In the genomic region with DNA sequence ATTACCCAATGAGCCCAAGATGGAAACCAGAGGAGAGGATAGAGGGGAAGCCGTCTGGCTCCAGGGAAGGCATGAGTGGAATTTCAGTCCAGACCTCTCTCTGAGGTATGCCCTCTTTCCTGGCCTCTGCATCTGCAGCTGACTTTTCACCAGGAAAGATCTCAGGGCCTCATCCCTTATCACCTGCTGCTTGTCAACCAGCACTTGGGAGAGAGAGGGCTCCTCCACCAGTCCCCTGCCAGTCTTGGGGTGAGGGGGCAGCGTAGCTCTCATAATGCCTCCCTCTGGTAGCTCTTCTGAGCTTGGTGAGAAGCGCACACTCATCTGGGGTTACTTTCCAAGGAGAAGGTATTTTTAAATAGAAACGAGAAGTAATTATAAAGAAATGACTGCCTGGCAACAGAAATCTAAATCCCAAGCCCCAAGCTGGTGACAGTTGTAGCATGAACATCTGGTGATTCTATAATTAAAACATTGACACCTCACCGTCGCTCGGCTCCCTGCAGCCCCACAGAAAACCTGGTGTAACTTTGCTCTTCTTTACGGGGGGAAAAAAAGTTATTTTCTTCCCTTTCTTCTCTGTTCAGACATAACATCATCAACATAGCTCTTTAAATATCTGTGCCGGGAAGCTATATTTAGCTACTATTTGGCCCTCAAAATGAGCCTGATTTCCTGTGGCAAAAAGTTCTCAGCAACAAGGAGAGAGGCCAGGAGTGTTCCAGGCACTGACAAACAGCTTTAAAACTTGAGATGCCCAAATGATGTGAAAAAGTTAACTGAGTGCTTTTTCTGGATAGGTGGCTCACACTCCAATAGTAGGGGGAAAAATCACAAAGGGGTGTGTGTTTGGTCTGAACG, we compare ENCODE assay signal across 1 cellular context.
TF ChIP-seq lines count a peak whose summit lies in the region.

No MANE protein-coding gene starts in this region.

TF ChIP-seq in liver, 16 proteins besides CTCF, POLR2A, EP300 and RAD21 (continued from another document):
- TF ChIP-seq, protein P1, sequence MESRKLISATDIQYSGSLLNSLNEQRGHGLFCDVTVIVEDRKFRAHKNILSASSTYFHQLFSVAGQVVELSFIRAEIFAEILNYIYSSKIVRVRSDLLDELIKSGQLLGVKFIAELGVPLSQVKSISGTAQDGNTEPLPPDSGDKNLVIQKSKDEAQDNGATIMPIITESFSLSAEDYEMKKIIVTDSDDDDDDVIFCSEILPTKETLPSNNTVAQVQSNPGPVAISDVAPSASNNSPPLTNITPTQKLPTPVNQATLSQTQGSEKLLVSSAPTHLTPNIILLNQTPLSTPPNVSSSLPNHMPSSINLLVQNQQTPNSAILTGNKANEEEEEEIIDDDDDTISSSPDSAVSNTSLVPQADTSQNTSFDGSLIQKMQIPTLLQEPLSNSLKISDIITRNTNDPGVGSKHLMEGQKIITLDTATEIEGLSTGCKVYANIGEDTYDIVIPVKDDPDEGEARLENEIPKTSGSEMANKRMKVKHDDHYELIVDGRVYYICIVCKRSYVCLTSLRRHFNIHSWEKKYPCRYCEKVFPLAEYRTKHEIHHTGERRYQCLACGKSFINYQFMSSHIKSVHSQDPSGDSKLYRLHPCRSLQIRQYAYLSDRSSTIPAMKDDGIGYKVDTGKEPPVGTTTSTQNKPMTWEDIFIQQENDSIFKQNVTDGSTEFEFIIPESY (IDR thresholded peaks at IDR 0.05): no peak
- no peak for TF ChIP-seq JUND (IDR thresholded peaks at IDR 0.05)
- TF ChIP-seq, protein P2, sequence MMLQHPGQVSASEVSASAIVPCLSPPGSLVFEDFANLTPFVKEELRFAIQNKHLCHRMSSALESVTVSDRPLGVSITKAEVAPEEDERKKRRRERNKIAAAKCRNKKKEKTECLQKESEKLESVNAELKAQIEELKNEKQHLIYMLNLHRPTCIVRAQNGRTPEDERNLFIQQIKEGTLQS (IDR thresholded peaks at IDR 0.05): no peak
- TF ChIP-seq, protein P3, sequence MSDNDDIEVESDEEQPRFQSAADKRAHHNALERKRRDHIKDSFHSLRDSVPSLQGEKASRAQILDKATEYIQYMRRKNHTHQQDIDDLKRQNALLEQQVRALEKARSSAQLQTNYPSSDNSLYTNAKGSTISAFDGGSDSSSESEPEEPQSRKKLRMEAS (IDR thresholded peaks at IDR 0.05): no peak
- no peak for TF ChIP-seq RXRA (IDR thresholded peaks at IDR 0.05)
- TF ChIP-seq FOXA1 (IDR thresholded peaks at IDR 0.05): no peak
- no peak for TF ChIP-seq HNF4A (conservative IDR thresholded peaks at IDR 0.05)
TF ChIP-seq in liver: peak in this region for 0.
